ENCODE assay signal across 22 cellular contexts in the genomic region with DNA sequence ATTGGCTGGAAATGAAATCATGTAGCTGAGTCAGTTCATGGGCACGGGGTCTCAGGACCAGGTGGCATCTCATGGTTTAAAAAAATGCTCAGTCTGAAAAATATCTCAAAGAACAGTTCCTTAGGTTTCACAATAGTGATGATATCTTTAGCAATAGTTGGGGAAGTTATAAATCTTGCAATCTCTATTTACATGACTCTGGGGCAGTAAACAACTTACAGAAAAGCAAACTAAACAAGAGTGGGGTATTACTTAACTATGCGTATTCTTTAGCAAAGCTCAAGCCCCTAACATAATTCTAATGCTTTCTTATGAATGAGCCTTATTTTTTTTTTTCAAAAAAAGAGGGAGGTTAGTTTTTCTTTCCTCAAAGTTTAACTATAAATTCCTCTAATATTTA.
"Had no signal": no experiment of that assay in that cellular context is flagged by ENCODE, and none has a peak within 500 bp of the region (broad histone marks: within the 10 kb centered on the region; RNA-seq: fewer than 3 reads in every experiment).

No MANE protein-coding gene starts in this region.

- H3K27me3 ChIP-seq: SJCRH30 had no signal

- H3K4me1 ChIP-seq: SJCRH30 had no signal

- DNase-seq: IMR-90, Karpas-422, KG1, MM.1S, NCI-H1092 treated with DMSO at 0.1 percent for 48 hours, NCI-H1436, NCI-H187, NCI-H2029, NCI-H2081 treated with DMSO at 0.1 percent for 48 hours, NCI-H2171, NCI-H226, NCI-H446, NCI-H510A, NCI-H524 treated with DMSO at 0.1 percent for 48 hours, NCI-H69, NCI-H774, PC-3, SHP77, SJCRH30 had no signal

- H3K36me3 ChIP-seq: SJCRH30 had no signal

- H3K4me3 ChIP-seq: SJCRH30 had no signal

- H3K9me3 ChIP-seq: SJCRH30 had no signal

- ATAC-seq: Panc1, PC-3, SK-N-SH treated with all-trans-retinoic acid at 6 μM for 48 hours had no signal

- H3K27ac ChIP-seq: RWPE1, SJCRH30 had no signal
